8 cellular contexts compared by ENCODE assay signal in the genomic region with DNA sequence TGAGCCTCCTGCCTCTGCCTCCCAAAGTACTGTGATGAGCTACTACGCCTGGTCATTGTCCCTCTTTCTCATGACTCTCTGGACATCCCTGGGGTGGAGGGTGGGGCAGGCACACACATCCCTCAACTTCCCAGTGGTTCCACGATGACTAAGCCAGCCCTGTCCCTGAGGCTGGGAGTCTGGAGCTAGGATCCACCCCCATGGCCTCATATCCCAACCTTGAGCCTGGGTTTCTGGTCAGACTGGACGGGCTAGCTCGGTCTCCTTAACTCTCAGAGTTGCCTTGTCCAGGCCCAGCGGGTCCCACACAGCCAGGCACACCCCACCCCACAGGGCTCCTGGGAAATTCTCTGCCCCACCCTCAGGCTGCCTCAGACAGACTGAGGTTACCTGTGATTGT. TPM values are rescaled to one million over a fixed set of nuclear protein-coding genes. Genes with fewer than 3 reads are reported as not detected.
DNase-seq lines count a peak whose midpoint lies in the region; ATAC-seq and TF ChIP-seq lines count a peak whose summit lies in the region.

No MANE protein-coding gene starts in this region.

- H3K27ac Mint-ChIP-seq in CD14-positive monocyte: peak overlapping the region; percentile 43 to 94 (median 74)
- H3K27ac Mint-ChIP-seq in naive thymus-derived CD4-positive, alpha-beta T cell: peak overlapping the region; percentile 96 to 99 (median 99)

- no peak for ATAC-seq in naive thymus-derived CD4-positive, alpha-beta T cell
- ATAC-seq in GM21723 (IDR thresholded peaks at IDR 0.05; ENCODE audit: unreplicated experiment) (no peak), GM18868 (IDR thresholded peaks at IDR 0.05; ENCODE audit: unreplicated experiment) (no peak)

- peaks cover 78% of the 10 kb centered on the region for H3K4me1 Mint-ChIP-seq in CD14-positive monocyte
- peaks cover 50 to 90% (median 74%) of the 10 kb centered on the region in 7 donors for H3K4me1 Mint-ChIP-seq in naive thymus-derived CD4-positive, alpha-beta T cell

- peaks cover 1 to 7% of the 10 kb centered on the region in 2 donors for H3K36me3 Mint-ChIP-seq in CD14-positive monocyte
- peaks cover 0 to 15% (median 0%) of the 10 kb centered on the region in 5 donors for H3K36me3 Mint-ChIP-seq in naive thymus-derived CD4-positive, alpha-beta T cell

- H3K27me3 Mint-ChIP-seq in CD14-positive monocyte (ENCODE audit: low read depth in 3 of 3): peaks cover 0 to 4% (median 0%) of the 10 kb centered on the region in 3 donors
- no peaks in the 10 kb centered on the region for H3K27me3 Mint-ChIP-seq in naive thymus-derived CD4-positive, alpha-beta T cell

- dilution Hi-C loops in mammary epithelial cell (cut with HindIII; ENCODE audit: low sequenced_read_pairs): no loop called here

- intact Hi-C loops in CD14-positive monocyte (cut with micrococcal nuclease) (loop anchor here in 1 of 2 donors (2.0 kb wide), 1 partner anchor 15 kb away; no protein-coding TSS in a partner anchor), mammary epithelial cell (cut with micrococcal nuclease) (no loop called here)
- intact Hi-C loops in naive thymus-derived CD4-positive, alpha-beta T cell (cut with micrococcal nuclease): loop anchor here (5.0 kb wide), 2 partner anchors 377 to 877 kb away; partner anchors contain the start of genes JUNB (in 1 of the 2) and ZNF44 (in 1 of the 2)

- H3K4me1 ChIP-seq in mammary epithelial cell (ENCODE audit: insufficient read depth, low read length): peaks cover 54% of the 10 kb centered on the region
- H3K4me1 ChIP-seq in naive thymus-derived CD4-positive, alpha-beta T cell (ENCODE audit: control insufficient read depth in 2 of 2, insufficient read depth in 2 of 2, low read length in 2 of 2): peaks cover 75 to 89% of the 10 kb centered on the region in 2 donors

- H2AFZ ChIP-seq in mammary epithelial cell (ENCODE audit: low read depth, low read length): peak overlapping the region; percentile 36

- no peaks in the 10 kb centered on the region for H3K79me2 ChIP-seq in mammary epithelial cell (ENCODE audit: insufficient read depth, low read length)

- H3K4me3 Mint-ChIP-seq in CD14-positive monocyte: no peak overlapping the region
- peak overlapping the region in 9 of 10 donors; percentile 31 to 97 (median 95) for H3K4me3 Mint-ChIP-seq in naive thymus-derived CD4-positive, alpha-beta T cell

- H3K4me2 ChIP-seq in mammary epithelial cell (ENCODE audit: insufficient read depth, low read depth, low read length): no peak overlapping the region

- peak overlapping the region; percentile 33 for H3K27ac ChIP-seq in mammary epithelial cell (ENCODE audit: insufficient read depth, low read depth, low read length)
- H3K27ac ChIP-seq in naive thymus-derived CD4-positive, alpha-beta T cell (ENCODE audit: low read depth, low read length): peak overlapping the region; percentile 90

- no peaks in the 10 kb centered on the region for H3K36me3 ChIP-seq in mammary epithelial cell (ENCODE audit: insufficient read depth, low read length)
- H3K36me3 ChIP-seq in naive thymus-derived CD4-positive, alpha-beta T cell (ENCODE audit: control insufficient read depth in 2 of 3, insufficient read depth in 3 of 3, low read length in 3 of 3): no peaks in the 10 kb centered on the region

- H3K4me3 ChIP-seq in mammary epithelial cell (replicated peaks in 1 of 3; ENCODE audit: insufficient read depth in 1 of 3, low read depth in 2 of 3, low read length in 3 of 3): no peak overlapping the region
- no peak overlapping the region for H3K4me3 ChIP-seq in naive thymus-derived CD4-positive, alpha-beta T cell (ENCODE audit: low read length)

- no peaks in the 10 kb centered on the region for H3K9me3 Mint-ChIP-seq in CD14-positive monocyte
- no peaks in the 10 kb centered on the region for H3K9me3 Mint-ChIP-seq in naive thymus-derived CD4-positive, alpha-beta T cell

- POLR2A ChIA-PET in naive thymus-derived CD4-positive, alpha-beta T cell (lab: Charles Lee): interaction anchor here (0.6 to 12.7 kb wide), 9 partner anchors 12 to 65 kb away, joined by 3 to 283 read pairs (median 4); partner anchors contain the start of genes IER2 and STX10

- CTCF ChIA-PET in mammary epithelial cell (lab: Charles Lee; ENCODE audit: low non-redundant PET): no interaction called here
- CTCF ChIA-PET in naive thymus-derived CD4-positive, alpha-beta T cell (lab: Charles Lee): interaction anchor here (1.3 to 2.7 kb wide), 5 partner anchors 13 to 25 kb away, joined by 3 to 11 read pairs (median 6); partner anchors contain the start of genes IER2 and STX10

- H3K27me3 ChIP-seq in mammary epithelial cell (ENCODE audit: insufficient read depth, low read length): no peaks in the 10 kb centered on the region
- no peaks in the 10 kb centered on the region for H3K27me3 ChIP-seq in naive thymus-derived CD4-positive, alpha-beta T cell (ENCODE audit: control insufficient read depth in 2 of 2, insufficient read depth in 2 of 2, low read length in 2 of 2)

- no peak for TF ChIP-seq RAD21 in Ishikawa (IDR thresholded peaks at IDR 0.05; ENCODE audit: low read depth)

- TF ChIP-seq EP300 in Ishikawa (IDR thresholded peaks at IDR 0.05; ENCODE audit: borderline replicate concordance): peak; percentile 59; the same call in 1 of the 2 replicates

- H3K9ac ChIP-seq in mammary epithelial cell (ENCODE audit: insufficient read depth, low read length): no peak overlapping the region

- WGBS in mammary epithelial cell (ENCODE audit: low coverage, missing lambda C conversion rate): 17% methylated on average over 3 of the region's 5 CpGs

- in situ Hi-C loops in mammary epithelial cell (cut with MboI; ENCODE audit: low sequenced_read_pairs in 2 of 2): no loop called here

- no peaks in the 10 kb centered on the region for H3K9me3 ChIP-seq in mammary epithelial cell (replicated peaks; ENCODE audit: insufficient read depth, low read length)
- H3K9me3 ChIP-seq in naive thymus-derived CD4-positive, alpha-beta T cell (ENCODE audit: control insufficient read depth in 2 of 3, low read length in 3 of 3): no peaks in the 10 kb centered on the region

- H4K20me1 ChIP-seq in mammary epithelial cell (ENCODE audit: insufficient read depth, low read length): no peaks in the 10 kb centered on the region

- no peak for DNase-seq in CD14-positive monocyte (ENCODE audit: low spot score)
- DNase-seq in mammary epithelial cell: peak; percentile 89
- DNase-seq in naive thymus-derived CD4-positive, alpha-beta T cell: no peak
- no peak for DNase-seq in NCI-H187 (lab: John Stamatoyannopoulos, UW)
- DNase-seq in NCI-H524 (lab: John Stamatoyannopoulos, UW): no peak

- no peak for TF ChIP-seq CTCF in CD14-positive monocyte (IDR thresholded peaks at IDR 0.05)
- TF ChIP-seq CTCF in mammary epithelial cell (conservative IDR thresholded peaks at IDR 0.05 in 1 of 2, IDR thresholded peaks at IDR 0.05 in 1 of 2; ENCODE audit: extremely low read depth in 1 of 2, insufficient read depth in 1 of 2, low read depth in 1 of 2, low read length in 2 of 2): no peak

- no TSS peak for BruUV-seq in mammary epithelial cell (replicated peaks; lab: Mats Ljungman, UMichigan)

TF ChIP-seq in Ishikawa, 13 proteins besides CTCF, POLR2A, EP300 and RAD21 (continues in another document):
- TF ChIP-seq EGR1 (IDR thresholded peaks at IDR 0.05): no peak
- TF ChIP-seq, protein P1, sequence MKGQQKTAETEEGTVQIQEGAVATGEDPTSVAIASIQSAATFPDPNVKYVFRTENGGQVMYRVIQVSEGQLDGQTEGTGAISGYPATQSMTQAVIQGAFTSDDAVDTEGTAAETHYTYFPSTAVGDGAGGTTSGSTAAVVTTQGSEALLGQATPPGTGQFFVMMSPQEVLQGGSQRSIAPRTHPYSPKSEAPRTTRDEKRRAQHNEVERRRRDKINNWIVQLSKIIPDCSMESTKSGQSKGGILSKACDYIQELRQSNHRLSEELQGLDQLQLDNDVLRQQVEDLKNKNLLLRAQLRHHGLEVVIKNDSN (IDR thresholded peaks at IDR 0.05): no peak

RNA-seq across cellular contexts. Expression of gene IER2, which starts 19.6 kb away (rescaled TPM):
- polyA plus RNA-seq in CD14-positive monocyte (100 to 1,000 TPM; 355 to 601 TPM), mammary epithelial cell (42.1 TPM)
- total RNA-seq in mammary epithelial cell: 100 to 1,000 TPM in 1 of 2 donors, 10 to 100 TPM in 1; 16.2 to 108 TPM
- 25.5 TPM for polyA minus RNA-seq in mammary epithelial cell
- 100 to 1,000 TPM; 135 to 558 (median 246) TPM for total RNA-seq in naive thymus-derived CD4-positive, alpha-beta T cell
- 100 to 1,000 TPM; 121 to 139 TPM for polyA plus RNA-seq in naive thymus-derived CD4-positive, alpha-beta T cell

RNA-seq across cellular contexts. Expression of gene STX10, which starts 19.6 kb away (rescaled TPM):
- polyA plus RNA-seq in CD14-positive monocyte (100 to 1,000 TPM; 158 to 172 TPM), mammary epithelial cell (67.4 TPM)
- total RNA-seq in mammary epithelial cell: 10 to 100 TPM; 33.7 to 48.0 TPM
- 102 TPM for polyA minus RNA-seq in mammary epithelial cell
- total RNA-seq in naive thymus-derived CD4-positive, alpha-beta T cell: 10 to 100 TPM; 42.6 to 76.2 (median 68.5) TPM
- polyA plus RNA-seq in naive thymus-derived CD4-positive, alpha-beta T cell: 10 to 100 TPM; 45.9 to 63.7 TPM

RNA-seq across cellular contexts. Expression of gene NACC1, which starts 51.7 kb away (rescaled TPM):
- 1 to 10 TPM; 1.1 to 2.2 TPM for polyA plus RNA-seq in CD14-positive monocyte
- 100 to 1,000 TPM in 1 of 2 donors, 10 to 100 TPM in 1; 76.2 to 106 TPM for total RNA-seq in mammary epithelial cell
- 90.9 TPM for polyA plus RNA-seq in mammary epithelial cell
- 45.9 TPM for polyA minus RNA-seq in mammary epithelial cell
- 10 to 100 TPM; 18.0 to 72.7 (median 22.4) TPM for total RNA-seq in naive thymus-derived CD4-positive, alpha-beta T cell
- polyA plus RNA-seq in naive thymus-derived CD4-positive, alpha-beta T cell: 1 to 10 TPM; 1.7 to 2.0 TPM

RNA-seq across cellular contexts. Expression of gene TRMT1, which starts 53.2 kb away (rescaled TPM):
- polyA plus RNA-seq in CD14-positive monocyte (10 to 100 TPM; 14.5 TPM), mammary epithelial cell (39.3 TPM)
- total RNA-seq in mammary epithelial cell: 10 to 100 TPM; 28.7 to 56.2 TPM
- polyA minus RNA-seq in mammary epithelial cell: 66.7 TPM
- 10 to 100 TPM; 64.2 to 96.4 (median 87.8) TPM for total RNA-seq in naive thymus-derived CD4-positive, alpha-beta T cell
- 10 to 100 TPM; 22.6 to 36.3 TPM for polyA plus RNA-seq in naive thymus-derived CD4-positive, alpha-beta T cell

Comparison
In these comparisons a context has a peak if more than half of its experiments do, and no peak if none do; other contexts are left out.
1. H3K4me3 Mint-ChIP-seq: peak in naive thymus-derived CD4-positive, alpha-beta T cell (9 of 10); none in CD14-positive monocyte (0 of 2).
2. RNA of gene NACC1, which starts 51.7 kb away (polyA plus RNA-seq): 90.9 TPM in mammary epithelial cell (single experiment); 1.1 to 2.2 TPM in CD14-positive monocyte and 1.7 to 2.0 TPM in naive thymus-derived CD4-positive, alpha-beta T cell; every median in the first group is over 10 times any median in the second.